ENCODE assay signal across 8 cellular contexts in genomic region chr18:34978533-34978893, GRCh38.
DNase-seq lines count a peak whose midpoint lies in the region; TF ChIP-seq lines count a peak whose summit lies in the region.

No MANE protein-coding gene starts in this region.

- H3K79me1 ChIP-seq in mesenchymal stem cell (replicated peaks; ENCODE audit: low read length, poor library complexity, severe bottlenecking) = no peaks in the 10 kb centered on the region

- peaks cover 56% of the 10 kb centered on the region for H3K27me3 Mint-ChIP-seq in brain

- no peak overlapping the region for H2AFZ ChIP-seq in mesenchymal stem cell (ENCODE audit: low read depth, low read length)

- H2BK5ac ChIP-seq in mesenchymal stem cell (ENCODE audit: low read depth, low read length, poor library complexity, severe bottlenecking) = no peak overlapping the region

- H3K4me1 ChIP-seq in left ventricle myocardium inferior (peaks cover 42% of the 10 kb centered on the region), mesenchymal stem cell (ENCODE audit: control insufficient read depth, insufficient read depth, low read depth, low read length) (peaks cover 13% of the 10 kb centered on the region), vagina (peaks cover 17% of the 10 kb centered on the region)

- H3K4me2 ChIP-seq in mesenchymal stem cell (ENCODE audit: low read length, poor library complexity, severe bottlenecking) = peak overlapping the region; percentile 84

- peak overlapping the region; percentile 24 for H2BK120ac ChIP-seq in mesenchymal stem cell (ENCODE audit: low read depth, low read length)

- no peak overlapping the region for H3K4ac ChIP-seq in mesenchymal stem cell (ENCODE audit: low read depth in 1 of 2, low read length in 2 of 2)

- no peak overlapping the region for H4K8ac ChIP-seq in mesenchymal stem cell (ENCODE audit: low read length)

- H3K27ac ChIP-seq in left ventricle myocardium inferior (replicated peaks) (peak overlapping the region; percentile 74), mesenchymal stem cell (ENCODE audit: low read length, poor library complexity, severe bottlenecking) (peak overlapping the region; percentile 78), vagina (peak overlapping the region; percentile 60)

- no peak overlapping the region for H2BK15ac ChIP-seq in mesenchymal stem cell (ENCODE audit: low read depth, poor library complexity, severe bottlenecking)

- H3K36me3 Mint-ChIP-seq in brain = no peaks in the 10 kb centered on the region

- no peak overlapping the region for H2BK12ac ChIP-seq in mesenchymal stem cell (ENCODE audit: low read length in 2 of 2)

- peak overlapping the region; percentile 94 for H3K4me3 ChIP-seq in left ventricle myocardium inferior
- peak overlapping the region in 1 of 2 experiments; percentile 78 for H3K4me3 ChIP-seq in mesenchymal stem cell (ENCODE audit: insufficient read depth in 1 of 2, low read depth in 1 of 2, low read length in 2 of 2)
- H3K4me3 ChIP-seq in vagina = peak overlapping the region; percentile 66 to 76

- H3K27me3 ChIP-seq in left ventricle myocardium inferior (ENCODE audit: low read depth) (no peaks in the 10 kb centered on the region), mesenchymal stem cell (ENCODE audit: control insufficient read depth in 1 of 2, insufficient read depth in 1 of 2, low read length in 2 of 2) (peaks cover 0 to 21% of the 10 kb centered on the region in 2 experiments), vagina (no peaks in the 10 kb centered on the region)

- H3K36me3 ChIP-seq in left ventricle myocardium inferior = no peaks in the 10 kb centered on the region
- no peaks in the 10 kb centered on the region for H3K36me3 ChIP-seq in mesenchymal stem cell (ENCODE audit: control insufficient read depth in 1 of 2, insufficient read depth in 2 of 2, low read depth in 1 of 2, low read length in 2 of 2)
- no peaks in the 10 kb centered on the region for H3K36me3 ChIP-seq in vagina

- TF ChIP-seq CTCF in left ventricle myocardium inferior (IDR thresholded peaks at IDR 0.05; ENCODE audit: borderline replicate concordance) (no peak), brain (conservative IDR thresholded peaks at IDR 0.05) (no peak), vagina (IDR thresholded peaks at IDR 0.05) (no peak)

- H3K27ac Mint-ChIP-seq in brain = peak overlapping the region; percentile 39 to 95 (median 86)

- DNase-seq in left ventricle myocardium inferior (no peak), cardiac septum (ENCODE audit: low spot score) (no peak), mesenchymal stem cell (no peak), vagina (ENCODE audit: extremely low spot score in 2 of 2) (no peak), epidermal melanocyte (ENCODE audit: insufficient read length, low spot score) (no peak), GF-D8 (lab: John Stamatoyannopoulos, UW) (no peak), DMS 273 (lab: John Stamatoyannopoulos, UW; ENCODE audit: unreplicated experiment) (no peak)

- peaks cover 25% of the 10 kb centered on the region for H3K4me1 Mint-ChIP-seq in brain

- WGBS in mesenchymal stem cell = 3% methylated on average over 5 of the region's 5 CpGs

- H3K14ac ChIP-seq in mesenchymal stem cell (ENCODE audit: low read length in 2 of 2) = no peak overlapping the region

- peak overlapping the region; percentile 90 to 94 (median 91) for H3K4me3 Mint-ChIP-seq in brain

- no peak overlapping the region for H2AK5ac ChIP-seq in mesenchymal stem cell (ENCODE audit: low read length, severe bottlenecking)

- H3K9ac ChIP-seq in mesenchymal stem cell (ENCODE audit: low read length) = peak overlapping the region; percentile 81

- TF ChIP-seq POLR2A in vagina (IDR thresholded peaks at IDR 0.05) = no peak

- H4K91ac ChIP-seq in mesenchymal stem cell (ENCODE audit: low read length) = no peak overlapping the region

- no peak overlapping the region for H3K23ac ChIP-seq in mesenchymal stem cell (ENCODE audit: low read length in 2 of 2)

- H3K18ac ChIP-seq in mesenchymal stem cell (ENCODE audit: low read depth in 1 of 2, low read length in 2 of 2) = peak overlapping the region; percentile 0 to 1

- no peaks in the 10 kb centered on the region for H3K9me3 ChIP-seq in left ventricle myocardium inferior (replicated peaks)
- H3K9me3 ChIP-seq in mesenchymal stem cell (ENCODE audit: control insufficient read depth, low read length) = no peaks in the 10 kb centered on the region
- H3K9me3 ChIP-seq in vagina = no peaks in the 10 kb centered on the region

- peaks cover 0 to 3% (median 0%) of the 10 kb centered on the region in 5 experiments for H3K9me3 Mint-ChIP-seq in brain

- intact Hi-C loops in left ventricle myocardium inferior (cut with micrococcal nuclease) = no loop called here
- intact Hi-C loops in cardiac septum (cut with DNase I) = loop anchor here (2.0 to 5.0 kb wide), 3 partner anchors 22 to 96 kb away; partner anchors contain the start of gene MAPRE2
- intact Hi-C loops in vagina (cut with DNase I) = no loop called here
